9 cellular contexts compared by ENCODE assay signal in the genomic region with DNA sequence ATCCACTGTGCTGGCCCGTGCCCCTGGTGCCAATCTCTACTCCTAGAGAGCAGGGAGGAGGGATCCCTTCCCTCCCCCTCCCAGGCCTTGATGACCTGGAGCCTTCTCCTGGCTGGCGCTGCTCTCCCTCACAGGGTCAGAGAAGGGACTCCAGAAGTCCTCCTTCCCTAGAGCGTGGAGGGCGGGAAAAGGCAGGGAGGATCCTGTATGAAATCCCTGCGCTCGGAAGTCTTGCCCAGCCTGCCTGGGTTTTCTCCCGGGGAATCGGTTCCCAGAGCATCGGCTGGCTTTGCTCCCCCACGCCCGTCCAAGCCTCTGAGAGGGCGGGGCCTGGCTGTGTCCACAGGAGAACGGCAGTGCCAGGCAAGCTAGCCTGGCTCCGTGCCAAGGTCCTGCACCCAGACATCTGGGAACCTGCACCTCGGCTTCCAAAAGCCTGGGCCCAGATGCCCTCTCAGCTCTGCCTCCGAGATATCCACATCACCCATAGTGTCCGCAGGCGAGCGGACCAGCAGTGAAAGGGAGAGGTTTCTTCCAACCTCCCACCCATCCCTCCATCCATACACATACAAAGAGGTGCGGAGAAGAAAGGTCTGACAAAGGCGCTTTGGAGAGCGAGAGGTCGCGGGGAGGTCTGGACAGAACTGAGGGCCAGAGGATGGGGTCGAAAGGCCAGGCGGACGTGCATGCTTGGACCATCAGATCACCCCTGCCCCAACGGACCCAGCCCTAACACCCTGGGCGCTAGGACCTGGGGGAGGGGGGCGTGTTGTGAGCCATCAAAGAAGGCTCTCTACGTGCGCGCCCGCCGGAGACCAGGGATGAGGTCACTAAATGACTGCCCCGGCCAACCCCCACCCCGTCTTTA. TPM values are rescaled to one million over a fixed set of nuclear protein-coding genes. Genes with fewer than 3 reads are reported as not detected.
A peak's percentile ranks its signal among the peaks of the same experiment; 100 is the strongest.
DNase-seq lines count a peak whose midpoint lies in the region; ATAC-seq and TF ChIP-seq lines count a peak whose summit lies in the region.
"Had no signal": no experiment of that assay in that cellular context is flagged by ENCODE, and none has a peak within 500 bp of the region (broad histone marks: within the 10 kb centered on the region; RNA-seq: fewer than 3 reads in every experiment).

No MANE protein-coding gene starts in this region.

- H4K91ac ChIP-seq in trophoblast cell (ENCODE audit: low read depth, low read length): no peak overlapping the region

- H3K14ac ChIP-seq in trophoblast cell (ENCODE audit: low read length): no peak overlapping the region

- no peak overlapping the region for H3K9ac ChIP-seq in trophoblast cell (ENCODE audit: low read length)

- peak overlapping the region; percentile 67 to 84 for H3K4me3 ChIP-seq in right atrium auricular region
- H3K4me3 ChIP-seq in trophoblast cell (ENCODE audit: low read depth, low read length): peak overlapping the region; percentile 21

- H3K4me2 ChIP-seq in trophoblast cell (ENCODE audit: low read length): peak overlapping the region; percentile 76

- H3K36me3 ChIP-seq in right atrium auricular region: no peaks in the 10 kb centered on the region
- no peaks in the 10 kb centered on the region for H3K36me3 ChIP-seq in trophoblast cell (ENCODE audit: control insufficient read depth in 1 of 2, insufficient read depth in 2 of 2, low read length in 2 of 2)

- no peak overlapping the region for H3K4ac ChIP-seq in trophoblast cell (ENCODE audit: low read depth, low read length)

- no peaks in the 10 kb centered on the region for H3K79me2 ChIP-seq in trophoblast cell (ENCODE audit: control insufficient read depth, insufficient read depth, low read length, poor library complexity)

- H3K27ac ChIP-seq in right atrium auricular region: peak overlapping the region; percentile 88 to 90
- H3K27ac ChIP-seq in trophoblast cell (ENCODE audit: low read depth, low read length): no peak overlapping the region

- no peak overlapping the region for H2AFZ ChIP-seq in trophoblast cell (ENCODE audit: insufficient read depth, low read length, poor library complexity)

- no peak overlapping the region for H2BK12ac ChIP-seq in trophoblast cell (ENCODE audit: low read length)

- H4K12ac ChIP-seq in trophoblast cell (ENCODE audit: low read depth, low read length): no peak overlapping the region

- no peak overlapping the region for H3K23ac ChIP-seq in trophoblast cell (ENCODE audit: low read length)

- peaks cover 0 to 30% of the 10 kb centered on the region in 2 donors for H3K4me1 ChIP-seq in right atrium auricular region
- peaks cover 0 to 13% of the 10 kb centered on the region in 2 experiments for H3K4me1 ChIP-seq in trophoblast cell (ENCODE audit: control insufficient read depth in 1 of 2, insufficient read depth in 2 of 2, low read length in 2 of 2)

- DNase-seq in GM03348 (ENCODE audit: low spot score): peak; percentile 82
- peak; percentile 4 for DNase-seq in NCI-H526 treated with DMSO at 0.1 percent for 48 hours (lab: John Stamatoyannopoulos, UW)
- peak; percentile 21 to 92 (median 81) for DNase-seq in anterior cingulate cortex (lab: John Stamatoyannopoulos, UW)
- DNase-seq in right atrium auricular region (ENCODE audit: low spot score): peak; percentile 85
- peak in 1 of 2 donors; percentile 14 for DNase-seq in trophoblast cell

- H4K8ac ChIP-seq in trophoblast cell (ENCODE audit: low read depth, low read length): no peak overlapping the region

- no peak for ATAC-seq in GM19463 (IDR thresholded peaks at IDR 0.05; ENCODE audit: unreplicated experiment)
- ATAC-seq in HG02840 (IDR thresholded peaks at IDR 0.05; ENCODE audit: low FRiP score, unreplicated experiment): no peak
- no peak for ATAC-seq in HG03342 (IDR thresholded peaks at IDR 0.05; ENCODE audit: unreplicated experiment)
- ATAC-seq: Panc1 had no signal

- WGBS in trophoblast cell (ENCODE audit: extremely low coverage, insufficient coverage, insufficient read length): no CpG with 5 or more reads among the region's 37 CpGs

- no peak overlapping the region for H3K18ac ChIP-seq in trophoblast cell (ENCODE audit: low read length)

- no peak overlapping the region for H2AK5ac ChIP-seq in trophoblast cell (ENCODE audit: low read length)

- TF ChIP-seq CTCF in right atrium auricular region (IDR thresholded peaks at IDR 0.05): no peak

- no peak overlapping the region for H2BK5ac ChIP-seq in trophoblast cell (ENCODE audit: low read depth, low read length, poor library complexity)

- H3K9me3 ChIP-seq in right atrium auricular region (no peaks in the 10 kb centered on the region), trophoblast cell (ENCODE audit: insufficient read depth, low read depth, low read length) (peaks cover 2% of the 10 kb centered on the region)

- H2BK120ac ChIP-seq in trophoblast cell (ENCODE audit: insufficient read depth, low read length, poor library complexity): no peak overlapping the region

- H3K79me1 ChIP-seq in trophoblast cell (ENCODE audit: low read length): peaks cover 2% of the 10 kb centered on the region

- H3K27me3 ChIP-seq in right atrium auricular region (no peaks in the 10 kb centered on the region), trophoblast cell (ENCODE audit: insufficient read depth, low read length) (peaks cover 18% of the 10 kb centered on the region)

RNA-seq across cellular contexts. Expression of a gene that starts 1.1 kb away (rescaled TPM):
- 10 to 100 TPM; 11.9 to 15.6 TPM for total RNA-seq in right atrium auricular region
- 0.88 and 0.96 TPM in 2 replicates for polyA plus RNA-seq in trophoblast cell (2013)

RNA-seq across cellular contexts. Expression of a gene that starts 36.1 kb away (rescaled TPM):
- not detected for total RNA-seq in right atrium auricular region
- 1.1 and 1.3 TPM in 2 replicates for polyA plus RNA-seq in trophoblast cell (2013)

RNA-seq across cellular contexts. Expression of a gene that starts 47.5 kb away (rescaled TPM):
- total RNA-seq in right atrium auricular region: not detected
- polyA plus RNA-seq in trophoblast cell (2013): 0.07 TPM in 1 of 2 replicates, not detected in the other

RNA-seq across cellular contexts. Expression of a gene that starts 59.2 kb away (rescaled TPM):
- 10 to 100 TPM; 11.8 to 30.4 TPM for total RNA-seq in right atrium auricular region
- not detected in 2 replicates for polyA plus RNA-seq in trophoblast cell (2013)
